Comparison of ENCODE assay signal across 1 cellular context in genomic region chr9:126516936-126517750, GRCh38.
TF ChIP-seq lines count a peak whose summit lies in the region.

No MANE protein-coding gene starts in this region.

TF ChIP-seq in HEK293, 187 proteins besides CTCF, POLR2A, EP300 and RAD21 (continued from another document):
- TF ChIP-seq ZNF335 (tag by site-specific recombination; conservative IDR thresholded peaks at IDR 0.05) (peak; percentile 70), ZNF768 (tag by site-specific recombination; IDR thresholded peaks at IDR 0.05) (no peak), ZXDB (tag by site-specific recombination; IDR thresholded peaks at IDR 0.05) (peak; percentile 49; the same call in 1 of the 2 replicates), ZNF600 (tag by site-specific recombination; IDR thresholded peaks at IDR 0.05) (peak; percentile 83), ZBTB7A (tag by site-specific recombination; IDR thresholded peaks at IDR 0.05; ENCODE audit: low read depth) (no peak), GLIS1 (tag by site-specific recombination; IDR thresholded peaks at IDR 0.05) (peak; percentile 60), ZNF211 (tag by site-specific recombination; IDR thresholded peaks at IDR 0.05; ENCODE audit: low read depth) (no peak), ZNF629 (tag by site-specific recombination; IDR thresholded peaks at IDR 0.05) (no peak; the same call in 1 of the 2 replicates), REPIN1 (tag by site-specific recombination; IDR thresholded peaks at IDR 0.05; ENCODE audit: low read depth) (no peak), GLIS2 (tag by site-specific recombination; IDR thresholded peaks at IDR 0.05) (peak; percentile 61), PRDM10 (tag by site-specific recombination; IDR thresholded peaks at IDR 0.05) (peak; percentile 22; the same call in 1 of the 2 replicates), FEZF1 (tag by site-specific recombination; IDR thresholded peaks at IDR 0.05) (peak; percentile 41; the same call in 1 of the 2 replicates), GFI1B (tag by site-specific recombination; IDR thresholded peaks at IDR 0.05) (no peak), GLI4 (tag by site-specific recombination; IDR thresholded peaks at IDR 0.05) (no peak), ZBTB26 (tag by site-specific recombination; optimal IDR thresholded peaks at IDR 0.05) (peak; percentile 40), KLF1 (tag by site-specific recombination; IDR thresholded peaks at IDR 0.05) (no peak; the same call in 1 of the 2 replicates), ZBTB48 (tag by site-specific recombination; IDR thresholded peaks at IDR 0.05) (peak; percentile 76; the same call in 1 of the 2 replicates), ZNF571 (tag by site-specific recombination; IDR thresholded peaks at IDR 0.05) (no peak), ZNF548 (tag by site-specific recombination; IDR thresholded peaks at IDR 0.05) (no peak)
